8 cellular contexts compared by ENCODE assay signal in genomic region chr19:49546825-49547565, GRCh38. TPM values are rescaled to one million over a fixed set of nuclear protein-coding genes. Genes with fewer than 3 reads are reported as not detected.
A peak's percentile ranks its signal among the peaks of the same experiment; 100 is the strongest.
DNase-seq lines count a peak whose midpoint lies in the region; ATAC-seq and TF ChIP-seq lines count a peak whose summit lies in the region.

No MANE protein-coding gene starts in this region.

- no peaks in the 10 kb centered on the region for H3K9me3 ChIP-seq in OCI-LY7 (ENCODE audit: low read length)

- no peaks in the 10 kb centered on the region for H3K9me3 Mint-ChIP-seq in nephron progenitor cell

- peak; percentile 99 for TF ChIP-seq CTCF in OCI-LY7 (conservative IDR thresholded peaks at IDR 0.05; ENCODE audit: low read length)
- peak; percentile 84 for TF ChIP-seq CTCF in nephron progenitor cell (IDR thresholded peaks at IDR 0.05)

- H3K36me3 ChIP-seq in OCI-LY7 (ENCODE audit: insufficient read depth, low read length), result no peaks in the 10 kb centered on the region

- peaks cover 6% of the 10 kb centered on the region for H3K36me3 Mint-ChIP-seq in nephron progenitor cell (ENCODE audit: low read depth)

- peaks cover 5% of the 10 kb centered on the region for H3K4me1 ChIP-seq in OCI-LY7 (ENCODE audit: insufficient read depth, low read length, poor library complexity, severe bottlenecking)

- no peak for ATAC-seq in GM21360 (IDR thresholded peaks at IDR 0.05; ENCODE audit: unreplicated experiment)
- ATAC-seq in GM18517 (IDR thresholded peaks at IDR 0.05; ENCODE audit: unreplicated experiment), result no peak

- peak overlapping the region; percentile 88 for H3K27ac Mint-ChIP-seq in nephron progenitor cell

- peak overlapping the region; percentile 12; the same call in 1 of the 2 replicates for H3K4me3 ChIP-seq in Jurkat, Clone E6-1 (ENCODE audit: low read length)
- H3K4me3 ChIP-seq in OCI-LY7 (ENCODE audit: low read depth, low read length, poor library complexity, severe bottlenecking), result no peak overlapping the region

- peak overlapping the region; percentile 45; the same call in 1 of the 2 replicates for H3K4me2 ChIP-seq in OCI-LY7 (ENCODE audit: low read length)

- H4K20me1 ChIP-seq in OCI-LY7 (ENCODE audit: insufficient read depth, low read length), result no peaks in the 10 kb centered on the region

- H3K9me2 ChIP-seq in OCI-LY7 (ENCODE audit: insufficient read depth, low read length), result no peaks in the 10 kb centered on the region

- peaks cover 3% of the 10 kb centered on the region for H3K27me3 Mint-ChIP-seq in nephron progenitor cell (ENCODE audit: low read depth, poor library complexity)

- no peaks in the 10 kb centered on the region for H3K79me2 ChIP-seq in OCI-LY7 (ENCODE audit: insufficient read depth, low read depth, low read length)

- CTCF ChIA-PET in OCI-LY7 (lab: Charles Lee; ENCODE audit: unreplicated experiment), result interaction anchor here (1.4 kb wide), 2 partner anchors 16 to 93 kb away, joined by 3 to 5 read pairs; partner anchors contain the start of gene RRAS

- 0 out of 2 replicates have a peak overlapping the region, but pooled peaks have one; percentile 55 for H2AFZ ChIP-seq in OCI-LY7 (ENCODE audit: low read length)

- no peak overlapping the region for H3K27ac ChIP-seq in OCI-LY7 (ENCODE audit: low read depth, low read length, poor library complexity, severe bottlenecking)

- peak; percentile 92 for DNase-seq in DMS79 treated with DMSO at 0.1 percent for 48 hours (lab: John Stamatoyannopoulos, UW)
- peak; percentile 80 for DNase-seq in Jurkat, Clone E6-1 (ENCODE audit: low read depth, low spot score)
- DNase-seq in OCI-LY7 (ENCODE audit: low spot score), result peak; percentile 84
- DNase-seq in activated T-cell treated with anti-CD3 and anti-CD28 coated beads, Interleukin-2, amount 50 U/mL, for 48 hours, result peak; percentile 70 to 71
- DNase-seq in fibroblast of peridontal ligament (ENCODE audit: extremely low read depth), result peak; percentile 96
- DNase-seq in nephron progenitor cell, result peak; percentile 80

- POLR2A ChIA-PET in OCI-LY7 (lab: Charles Lee), result interaction anchor here (0.5 to 1.1 kb wide), 3 partner anchors 9 to 41 kb away, joined by 3 to 6 read pairs (median 5); no protein-coding TSS in a partner anchor

- H3K4me3 Mint-ChIP-seq in nephron progenitor cell, result peak overlapping the region; percentile 53

- peaks cover 37% of the 10 kb centered on the region for H3K4me1 Mint-ChIP-seq in nephron progenitor cell

- intact Hi-C loops in OCI-LY7 (cut with micrococcal nuclease; ENCODE audit: unreplicated experiment), result loop anchor here (1.0 to 2.0 kb wide), 2 partner anchors 24 to 41 kb away; no protein-coding TSS in a partner anchor

- BruUV-seq in OCI-LY7 (replicated peaks; lab: Mats Ljungman, UMichigan), result no TSS peak

RNA-seq across cellular contexts. Expression of gene RCN3, which starts 19.2 kb away (rescaled TPM):
- polyA plus RNA-seq in Jurkat, Clone E6-1 (2012; ENCODE audit: insufficient read depth, insufficient read length), result 9.3 TPM
- total RNA-seq in OCI-LY7 (2014; rRNA removed; shearing (Covaris generic)), result 0.77 and 1.4 TPM in 2 replicates
- total RNA-seq in OCI-LY7 (2022), result 1.3 and 2.1 TPM in 2 replicates

RNA-seq across cellular contexts. Expression of gene NOSIP, which starts 33.4 kb away (rescaled TPM):
- 137 TPM for polyA plus RNA-seq in Jurkat, Clone E6-1 (2012; ENCODE audit: insufficient read depth, insufficient read length)
- total RNA-seq in OCI-LY7 (2014; rRNA removed; shearing (Covaris generic)), result 74.7 and 84.0 TPM in 2 replicates
- total RNA-seq in OCI-LY7 (2022), result 35.1 and 42.7 TPM in 2 replicates

RNA-seq across cellular contexts. Expression of gene PRRG2, which starts 34.1 kb away (rescaled TPM):
- polyA plus RNA-seq in Jurkat, Clone E6-1 (2012; ENCODE audit: insufficient read depth, insufficient read length), result 0.66 TPM
- 2.7 and 4.7 TPM in 2 replicates for total RNA-seq in OCI-LY7 (2014; rRNA removed; shearing (Covaris generic))
- total RNA-seq in OCI-LY7 (2022), result 2.4 TPM in 2 replicates

RNA-seq across cellular contexts. Expression of gene FCGRT, which starts 34.5 kb away (rescaled TPM):
- polyA plus RNA-seq in Jurkat, Clone E6-1 (2012; ENCODE audit: insufficient read depth, insufficient read length), result 68.6 TPM
- total RNA-seq in OCI-LY7 (2014; rRNA removed; shearing (Covaris generic)), result 19.4 and 20.9 TPM in 2 replicates
- total RNA-seq in OCI-LY7 (2022), result 10.7 and 11.6 TPM in 2 replicates

RNA-seq across cellular contexts. Expression of gene PRR12, which starts 44.0 kb away (rescaled TPM):
- 14.4 TPM for polyA plus RNA-seq in Jurkat, Clone E6-1 (2012; ENCODE audit: insufficient read depth, insufficient read length)
- 5.1 and 6.5 TPM in 2 replicates for total RNA-seq in OCI-LY7 (2014; rRNA removed; shearing (Covaris generic))
- total RNA-seq in OCI-LY7 (2022), result 32.8 and 40.0 TPM in 2 replicates
